9 cellular contexts compared by ENCODE assay signal in the genomic region with DNA sequence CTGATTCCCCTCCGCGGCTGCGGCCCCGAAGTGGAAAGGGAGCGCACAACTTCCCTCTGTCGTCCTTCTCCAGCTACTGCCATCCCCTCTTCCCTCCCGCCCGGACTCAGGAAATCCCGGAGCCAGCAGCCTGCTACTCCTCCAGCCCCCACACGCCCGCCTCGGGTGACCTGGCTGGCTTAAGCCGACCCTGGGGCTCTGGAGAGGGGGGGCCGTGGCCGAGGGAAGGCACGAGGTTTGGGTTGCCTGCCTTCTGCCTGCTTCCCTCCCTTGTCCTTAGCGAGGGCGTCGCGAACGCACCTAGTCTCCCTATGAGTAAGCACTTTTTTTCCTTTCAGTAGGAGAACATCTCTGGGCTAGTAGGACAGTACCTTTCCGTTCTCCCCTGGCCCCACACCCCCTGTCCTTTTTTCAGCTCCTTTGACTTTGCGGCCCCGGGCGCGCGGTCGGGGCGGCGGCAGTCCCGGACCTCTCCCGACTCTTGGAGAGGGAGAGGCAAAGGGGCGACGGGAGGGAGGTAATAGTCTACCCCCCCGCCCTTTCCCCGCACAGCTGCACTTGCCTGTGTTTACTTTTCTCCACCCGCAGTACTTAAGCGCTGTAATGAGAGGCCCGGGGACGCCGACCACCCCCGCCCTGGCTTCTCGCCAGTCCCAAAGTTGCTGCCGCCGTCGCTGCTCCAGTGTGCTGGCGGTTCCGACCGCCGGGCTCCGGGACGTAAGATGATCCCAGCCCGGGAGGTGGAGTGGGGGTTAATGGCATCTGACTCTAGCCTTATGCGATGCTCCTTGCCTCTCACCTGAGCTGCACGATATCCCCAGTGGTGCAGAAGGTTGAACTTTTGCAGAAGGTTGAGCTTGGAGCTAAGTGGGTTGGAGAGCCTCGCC. TPM values are rescaled to one million over a fixed set of nuclear protein-coding genes. Genes with fewer than 3 reads are reported as not detected.
DNase-seq lines count a peak whose midpoint lies in the region; ATAC-seq and TF ChIP-seq lines count a peak whose summit lies in the region.
"Had no signal": no experiment of that assay in that cellular context is flagged by ENCODE, and none has a peak within 500 bp of the region (broad histone marks: within the 10 kb centered on the region; RNA-seq: fewer than 3 reads in every experiment).

No MANE protein-coding gene starts in this region.

- peak overlapping the region; percentile 82 for H3K4me2 ChIP-seq in neural progenitor cell

- peaks cover 4% of the 10 kb centered on the region for H3K4me1 Mint-ChIP-seq in activated B cell treated with CpG ODN at 0.5 μM for 24 hours
- peaks cover 20% of the 10 kb centered on the region for H3K4me1 Mint-ChIP-seq in neural progenitor cell

- H4K20me1 ChIP-seq in neural progenitor cell (ENCODE audit: low read depth) = peaks cover 3% of the 10 kb centered on the region

- H3K4me3 ChIP-seq in gastroesophageal sphincter (peak overlapping the region; percentile 66 to 99), neural progenitor cell (peak overlapping the region; percentile 91)

- peaks cover 55% of the 10 kb centered on the region for H3K79me2 ChIP-seq in neural progenitor cell (ENCODE audit: low read depth)

- DNase-seq in AG20443 (ENCODE audit: low spot score) = peak; percentile 61
- peak; percentile 71 for DNase-seq in M059J (ENCODE audit: low read depth)
- no peak for DNase-seq in activated B cell treated with CpG ODN at 0.5 μM for 24 hours
- peak; percentile 82 for DNase-seq in neural progenitor cell (ENCODE audit: low spot score)
- no peak for DNase-seq in T1000 (lab: John Stamatoyannopoulos, UW)
- DNase-seq in GM19240 (ENCODE audit: insufficient read length, low spot score) = no peak

- no peak for TF ChIP-seq EP300 in gastroesophageal sphincter (IDR thresholded peaks at IDR 0.05)

- POLR2A ChIA-PET in activated B cell treated with CpG ODN at 0.5 μM for 24 hours (lab: Charles Lee) = no interaction called here

- H3F3A ChIP-seq in neural progenitor cell (ENCODE audit: low read depth) = peaks cover 15% of the 10 kb centered on the region

- H3K27ac Mint-ChIP-seq in activated B cell treated with CpG ODN at 0.5 μM for 24 hours (no peak overlapping the region), neural progenitor cell (peak overlapping the region; percentile 91)

- no peaks in the 10 kb centered on the region for H3K9me3 Mint-ChIP-seq in activated B cell treated with CpG ODN at 0.5 μM for 24 hours
- H3K9me3 Mint-ChIP-seq in neural progenitor cell = no peaks in the 10 kb centered on the region

- H3K9me3 ChIP-seq in gastroesophageal sphincter (no peaks in the 10 kb centered on the region), neural progenitor cell (ENCODE audit: low read depth) (no peaks in the 10 kb centered on the region)

- no peak for TF ChIP-seq CTCF in activated B cell treated with CpG ODN at 0.5 μM for 24 hours (IDR thresholded peaks at IDR 0.05)
- peak in 1 of 4 experiments; percentile 13 for TF ChIP-seq CTCF in gastroesophageal sphincter (IDR thresholded peaks at IDR 0.05)
- peak; percentile 5 for TF ChIP-seq CTCF in neural progenitor cell (IDR thresholded peaks at IDR 0.05)

- H3K27me3 Mint-ChIP-seq in activated B cell treated with CpG ODN at 0.5 μM for 24 hours = peaks cover 12% of the 10 kb centered on the region
- peaks cover 2% of the 10 kb centered on the region for H3K27me3 Mint-ChIP-seq in neural progenitor cell (ENCODE audit: insufficient read depth, low read depth)

- peak in 1 of 2 donors; percentile 20 for TF ChIP-seq POLR2A in gastroesophageal sphincter (IDR thresholded peaks at IDR 0.05)

- no peaks in the 10 kb centered on the region for H3K36me3 ChIP-seq in gastroesophageal sphincter
- H3K36me3 ChIP-seq in neural progenitor cell = no peaks in the 10 kb centered on the region

- H3K27ac ChIP-seq in gastroesophageal sphincter (peak overlapping the region; percentile 89 to 92 (median 90)), neural progenitor cell (peak overlapping the region; percentile 72)
- H3K27ac ChIP-seq: HL-60 had no signal

- H3K4me1 ChIP-seq in gastroesophageal sphincter (peaks cover 0 to 22% (median 0%) of the 10 kb centered on the region in 3 donors), neural progenitor cell (peaks cover 13% of the 10 kb centered on the region)

- H2AFZ ChIP-seq in neural progenitor cell (replicated peaks) = peak overlapping the region; percentile 87

- H3K36me3 Mint-ChIP-seq in activated B cell treated with CpG ODN at 0.5 μM for 24 hours (ENCODE audit: low read depth) = no peaks in the 10 kb centered on the region
- H3K36me3 Mint-ChIP-seq in neural progenitor cell = peaks cover under 1% of the 10 kb centered on the region

- H3K27me3 ChIP-seq in gastroesophageal sphincter (no peaks in the 10 kb centered on the region), neural progenitor cell (no peaks in the 10 kb centered on the region)

- intact Hi-C loops in activated B cell treated with CpG ODN at 0.5 μM for 24 hours (cut with micrococcal nuclease) = no loop called here

- WGBS in gastroesophageal sphincter (ENCODE audit: low coverage in 1 of 2), 2 donors = 11% methylated on average over 13 of the region's 56 CpGs; no CpG with 5 or more reads in 1 of the 2 donors

- H3K4me3 Mint-ChIP-seq in activated B cell treated with CpG ODN at 0.5 μM for 24 hours (peak overlapping the region; percentile 46), neural progenitor cell (peak overlapping the region; percentile 99)

- CTCF ChIA-PET in activated B cell treated with CpG ODN at 0.5 μM for 24 hours (lab: Charles Lee) = no interaction called here

- ATAC-seq in GM19328 (IDR thresholded peaks at IDR 0.05; ENCODE audit: unreplicated experiment) (peak; percentile 13), activated B cell treated with CpG ODN at 0.5 μM for 24 hours (ENCODE audit: low read depth) (no peak), gastroesophageal sphincter (peak; percentile 50)

- H3K9ac ChIP-seq in neural progenitor cell = peak overlapping the region; percentile 56

RNA-seq across cellular contexts. Expression of gene PLS3, which starts 0.9 kb away (rescaled TPM):
- total RNA-seq in M059J (2014; rRNA removed; shearing (Covaris generic)) = 418 and 544 TPM in 2 replicates
- total RNA-seq in activated B cell treated with CpG ODN at 0.5 μM for 24 hours (not detected in 2 replicates), gastroesophageal sphincter (100 to 1,000 TPM in 3 of 4 donors, 10 to 100 TPM in 1; 83.5 to 134 (median 114) TPM), neural progenitor cell (ENCODE audit: low replicate concordance) (138 and 222 TPM in 2 replicates)

Comparison
In these comparisons a context has a peak if more than half of its experiments do, and no peak if none do; other contexts are left out.
1. DNase-seq: peak in AG20443 (single experiment), M059J (single experiment) and neural progenitor cell (single experiment); none in activated B cell treated with CpG ODN at 0.5 μM for 24 hours (single experiment), T1000 (single experiment) and GM19240 (single experiment).
2. RNA of gene PLS3, which starts 0.9 kb away (total RNA-seq): 418 to 544 TPM in M059J, 138 to 222 TPM in neural progenitor cell and 83.5 to 134 TPM in gastroesophageal sphincter; not detected in activated B cell treated with CpG ODN at 0.5 μM for 24 hours; every median in the first group is over 10 times any median in the second.